ENCODE assay signal across 26 cellular contexts in genomic region chr4:144831971-144832370, GRCh38.
A peak's percentile ranks its signal among the peaks of the same experiment; 100 is the strongest.
DNase-seq lines count a peak whose midpoint lies in the region; ATAC-seq, FAIRE-seq and TF ChIP-seq lines count a peak whose summit lies in the region.
"Had no signal": no experiment of that assay in that cellular context is flagged by ENCODE, and none has a peak within 500 bp of the region (broad histone marks: within the 10 kb centered on the region; RNA-seq: fewer than 3 reads in every experiment).

No MANE protein-coding gene starts in this region.

- CTCF ChIA-PET in endothelial cell of umbilical vein (lab: Charles Lee) = interaction anchor here (1.6 kb wide), 1 partner anchor 26 kb away, joined by 5 read pairs; no protein-coding TSS in a partner anchor
- CTCF ChIA-PET in CD8-positive, alpha-beta memory T cell (lab: Charles Lee) = no interaction called here

- H3K9me3 ChIP-seq in DND-41 (ENCODE audit: insufficient read depth, low read length, severe bottlenecking) (no peaks in the 10 kb centered on the region), MM.1S (replicated peaks; ENCODE audit: insufficient read depth, low read length) (no peaks in the 10 kb centered on the region), endothelial cell of umbilical vein (replicated peaks; ENCODE audit: control insufficient read depth, insufficient read depth, low read length) (no peaks in the 10 kb centered on the region)
- H3K9me3 ChIP-seq in CD8-positive, alpha-beta memory T cell (ENCODE audit: low read length) = no peaks in the 10 kb centered on the region
- H3K9me3 ChIP-seq: adrenal gland, right lobe of liver had no signal

- H3K4me1 Mint-ChIP-seq in CD8-positive, alpha-beta memory T cell = no peaks in the 10 kb centered on the region
- H3K4me1 Mint-ChIP-seq: activated CD4-positive, alpha-beta T cell treated with anti-CD3 and anti-CD28 coated beads for 36 hours; neural progenitor cell; T-helper 17 cell had no signal

- TF ChIP-seq CTCF in DND-41 (IDR thresholded peaks at IDR 0.05; ENCODE audit: borderline replicate concordance, extremely low read depth, low read length, poor library complexity, severe bottlenecking) = no peak
- TF ChIP-seq CTCF in MM.1S (IDR thresholded peaks at IDR 0.05; ENCODE audit: low read length) = no peak
- TF ChIP-seq CTCF in endothelial cell of umbilical vein (IDR thresholded peaks at IDR 0.05; ENCODE audit: extremely low read depth in 1 of 2, insufficient read depth in 1 of 2, low read depth in 1 of 2, low read length in 2 of 2) = no peak

- FAIRE-seq in endothelial cell of umbilical vein (lab: Jason Lieb, UNC) = no peak

- H3K4me3 ChIP-seq in DND-41 (ENCODE audit: low read depth in 1 of 2, low read length in 2 of 2) (no peak overlapping the region), MM.1S (ENCODE audit: low read length) (no peak overlapping the region), endothelial cell of umbilical vein (replicated peaks in 1 of 3; ENCODE audit: insufficient read depth in 1 of 3, low read depth in 1 of 3, low read length in 3 of 3) (no peak overlapping the region)
- no peak overlapping the region for H3K4me3 ChIP-seq in CD8-positive, alpha-beta memory T cell (ENCODE audit: low read length)
- H3K4me3 ChIP-seq: adrenal gland, lung, neural progenitor cell, right lobe of liver, SK-N-MC had no signal

- no peaks in the 10 kb centered on the region for H3K9me2 ChIP-seq in MM.1S (replicated peaks; ENCODE audit: insufficient read depth, low read length)

- no peaks in the 10 kb centered on the region for H3K27me3 ChIP-seq in DND-41 (ENCODE audit: insufficient read depth, low read length, poor library complexity)
- H3K27me3 ChIP-seq in MM.1S (replicated peaks; ENCODE audit: insufficient read depth, low read length) = no peaks in the 10 kb centered on the region
- peaks cover 0 to 2% of the 10 kb centered on the region in 2 experiments for H3K27me3 ChIP-seq in endothelial cell of umbilical vein (ENCODE audit: control insufficient read depth in 2 of 2, insufficient read depth in 2 of 2, low read length in 2 of 2)
- no peaks in the 10 kb centered on the region for H3K27me3 ChIP-seq in CD8-positive, alpha-beta memory T cell (ENCODE audit: insufficient read depth, low read length, poor library complexity, severe bottlenecking)
- H3K27me3 ChIP-seq: adrenal gland, neural progenitor cell, right lobe of liver had no signal

- H3K36me3 Mint-ChIP-seq in CD8-positive, alpha-beta memory T cell = no peaks in the 10 kb centered on the region
- H3K36me3 Mint-ChIP-seq: neural progenitor cell had no signal

- no peaks in the 10 kb centered on the region for H3K9me1 ChIP-seq in endothelial cell of umbilical vein (replicated peaks; ENCODE audit: control insufficient read depth, extremely low read depth, insufficient read depth, low read length)

- no peaks in the 10 kb centered on the region for H3K36me3 ChIP-seq in DND-41 (ENCODE audit: insufficient read depth, low read length)
- H3K36me3 ChIP-seq in MM.1S (replicated peaks; ENCODE audit: insufficient read depth, low read length) = no peaks in the 10 kb centered on the region
- no peaks in the 10 kb centered on the region for H3K36me3 ChIP-seq in endothelial cell of umbilical vein (ENCODE audit: control insufficient read depth in 2 of 2, extremely low read depth in 1 of 2, insufficient read depth in 2 of 2, low read length in 2 of 2)
- no peaks in the 10 kb centered on the region for H3K36me3 ChIP-seq in CD8-positive, alpha-beta memory T cell (ENCODE audit: insufficient read depth, low read length)
- H3K36me3 ChIP-seq: adrenal gland, neural progenitor cell, right lobe of liver had no signal

- H3K9ac ChIP-seq in DND-41 (ENCODE audit: low read depth, low read length) (no peak overlapping the region), MM.1S (ENCODE audit: low read length) (no peak overlapping the region), endothelial cell of umbilical vein (replicated peaks; ENCODE audit: extremely low read depth, insufficient read depth, low read length) (no peak overlapping the region)
- H3K9ac ChIP-seq: neural progenitor cell had no signal

- no peak for TF ChIP-seq POLR2A in endothelial cell of umbilical vein (IDR thresholded peaks at IDR 0.05; ENCODE audit: low read depth, low read length)

- no peaks in the 10 kb centered on the region for H4K20me1 ChIP-seq in DND-41 (ENCODE audit: insufficient read depth, low read length)
- H4K20me1 ChIP-seq in MM.1S (ENCODE audit: insufficient read depth, low read length) = no peaks in the 10 kb centered on the region
- H4K20me1 ChIP-seq in endothelial cell of umbilical vein (replicated peaks; ENCODE audit: control insufficient read depth, extremely low read depth, insufficient read depth, low read length) = no peaks in the 10 kb centered on the region

- H3K4me1 ChIP-seq in DND-41 (ENCODE audit: insufficient read depth, low read length) = peaks cover 7% of the 10 kb centered on the region; the same call in 1 of the 2 replicates
- H3K4me1 ChIP-seq in MM.1S (ENCODE audit: low read length) = no peaks in the 10 kb centered on the region
- H3K4me1 ChIP-seq in endothelial cell of umbilical vein (ENCODE audit: control insufficient read depth, extremely low read depth, insufficient read depth, low read length) = no peaks in the 10 kb centered on the region
- no peaks in the 10 kb centered on the region for H3K4me1 ChIP-seq in CD8-positive, alpha-beta memory T cell (ENCODE audit: insufficient read depth, low read length)
- H3K4me1 ChIP-seq: adrenal gland, neural progenitor cell, right lobe of liver had no signal

- ATAC-seq in DND-41 (ENCODE audit: insufficient read depth, low read depth) (no peak), GM18907 (IDR thresholded peaks at IDR 0.05; ENCODE audit: unreplicated experiment) (no peak), HG03378 (IDR thresholded peaks at IDR 0.05; ENCODE audit: unreplicated experiment) (no peak)
- ATAC-seq: activated CD4-positive, alpha-beta T cell treated with anti-CD3 and anti-CD28 coated beads for 36 hours; right lobe of liver; T-helper 17 cell had no signal

- H3K27ac Mint-ChIP-seq in CD8-positive, alpha-beta memory T cell = no peak overlapping the region
- H3K27ac Mint-ChIP-seq: activated CD4-positive, alpha-beta T cell treated with anti-CD3 and anti-CD28 coated beads for 36 hours; dendritic cell treated with granulocyte-macrophage colony-stimulating factor and Interleukin-4, amounts not matched to agents 40 ng/mL and 50 ng/mL, for 4 days; neural progenitor cell; stimulated activated naive CD8-positive, alpha-beta T cell treated with anti-CD3 and anti-CD28 coated beads, Interleukin-15, Interleukin-2, amounts not matched to agents 100 ng/mL and 50 ng/mL, for 24 hours; T-helper 17 cell had no signal

- H2AFZ ChIP-seq in DND-41 (ENCODE audit: low read depth, low read length) = peak overlapping the region; percentile 17; the same call in 1 of the 2 replicates
- no peak overlapping the region for H2AFZ ChIP-seq in MM.1S (ENCODE audit: low read length)
- H2AFZ ChIP-seq in endothelial cell of umbilical vein (ENCODE audit: low read depth, low read length) = no peak overlapping the region
- H2AFZ ChIP-seq: neural progenitor cell had no signal

- H3K9me3 Mint-ChIP-seq in CD8-positive, alpha-beta memory T cell = peaks cover 0 to 12% (median 0%) of the 10 kb centered on the region in 5 donors
- H3K9me3 Mint-ChIP-seq: dendritic cell treated with granulocyte-macrophage colony-stimulating factor and Interleukin-4, amounts not matched to agents 40 ng/mL and 50 ng/mL, for 4 days; neural progenitor cell had no signal

- POLR2A ChIA-PET in endothelial cell of umbilical vein (lab: Charles Lee) = no interaction called here
- POLR2A ChIA-PET in CD8-positive, alpha-beta memory T cell (lab: Charles Lee) = no interaction called here

- DNase-seq in DND-41 (no peak), MM.1S (peak; percentile 58), NCI-H82 (lab: John Stamatoyannopoulos, UW) (peak; percentile 71), endothelial cell of umbilical vein (ENCODE audit: low read depth, low spot score) (peak; percentile 26)
- DNase-seq in CD8-positive, alpha-beta memory T cell = no peak
- DNase-seq in activated effector memory CD4-positive, alpha-beta T cell treated with Interleukin-2 at 50 U/mL for 16 hours = no peak
- DNase-seq: activated CD4-positive, alpha-beta T cell treated with anti-CD3 and anti-CD28 coated beads for 36 hours; activated CD8-positive, alpha-beta memory T cell treated with anti-CD3 and anti-CD28 coated beads for 24 hours; activated naive CD4-positive, alpha-beta T cell; activated T-cell treated with anti-CD3 and anti-CD28 coated beads, Interleukin-2, amount 50 U/mL, for 1 hour; adrenal gland; C1 segment of cervical spinal cord; Calu3; kidney glomerular epithelial cell; NCI-H187 treated with DMSO at 0.1 percent for 48 hours; NCI-H345; right lobe of liver; T-helper 17 cell had no signal

- H3K4me3 Mint-ChIP-seq in CD8-positive, alpha-beta memory T cell = no peak overlapping the region
- H3K4me3 Mint-ChIP-seq: activated CD4-positive, alpha-beta T cell treated with anti-CD3 and anti-CD28 coated beads for 36 hours; dendritic cell treated with granulocyte-macrophage colony-stimulating factor and Interleukin-4, amounts not matched to agents 40 ng/mL and 50 ng/mL, for 4 days; neural progenitor cell; stimulated activated naive CD8-positive, alpha-beta T cell treated with anti-CD3 and anti-CD28 coated beads, Interleukin-15, Interleukin-2, amounts not matched to agents 100 ng/mL and 50 ng/mL, for 24 hours; T-helper 17 cell had no signal

- intact Hi-C loops in endothelial cell of umbilical vein (cut with micrococcal nuclease) = no loop called here

- dilution Hi-C loops in endothelial cell of umbilical vein (cut with MboI; ENCODE audit: extremely low pct_ligation_motif_present, low sequenced_read_pairs) = no loop called here

- H3K4me2 ChIP-seq in DND-41 (ENCODE audit: insufficient read depth, low read length) (no peak overlapping the region), MM.1S (ENCODE audit: low read depth, low read length) (no peak overlapping the region), endothelial cell of umbilical vein (ENCODE audit: insufficient read depth, low read length) (no peak overlapping the region)
- H3K4me2 ChIP-seq: neural progenitor cell had no signal

- no peaks in the 10 kb centered on the region for H3K27me3 Mint-ChIP-seq in CD8-positive, alpha-beta memory T cell
- H3K27me3 Mint-ChIP-seq: activated CD4-positive, alpha-beta T cell treated with anti-CD3 and anti-CD28 coated beads for 36 hours; dendritic cell treated with granulocyte-macrophage colony-stimulating factor and Interleukin-4, amounts not matched to agents 40 ng/mL and 50 ng/mL, for 4 days; stimulated activated naive CD8-positive, alpha-beta T cell treated with anti-CD3 and anti-CD28 coated beads, Interleukin-15, Interleukin-2, amounts not matched to agents 100 ng/mL and 50 ng/mL, for 24 hours; T-helper 17 cell had no signal

- H3K79me2 ChIP-seq in DND-41 (ENCODE audit: insufficient read depth, low read length) (no peaks in the 10 kb centered on the region), MM.1S (ENCODE audit: low read length) (no peaks in the 10 kb centered on the region), endothelial cell of umbilical vein (ENCODE audit: control insufficient read depth, insufficient read depth, low read length) (no peaks in the 10 kb centered on the region)

- no peaks in the 10 kb centered on the region for H3F3A ChIP-seq in MM.1S (ENCODE audit: insufficient read depth, low read length)

- H3K27ac ChIP-seq in DND-41 (ENCODE audit: low read length) (no peak overlapping the region), MM.1S (ENCODE audit: low read length) (no peak overlapping the region), endothelial cell of umbilical vein (ENCODE audit: insufficient read depth, low read depth, low read length) (no peak overlapping the region)
- H3K27ac ChIP-seq in CD8-positive, alpha-beta memory T cell (ENCODE audit: low read depth, low read length) = no peak overlapping the region
- H3K27ac ChIP-seq: adrenal gland, neural progenitor cell, right lobe of liver, RWPE1, SK-N-MC had no signal

- no TSS peak for BruUV-seq in endothelial cell of umbilical vein (replicated peaks; lab: Mats Ljungman, UMichigan)

Comparison
In these comparisons a context has a peak if more than half of its experiments do, and no peak if none do; other contexts are left out.
1. DNase-seq: peak in MM.1S (single experiment), NCI-H82 (single experiment) and endothelial cell of umbilical vein (single experiment); none in DND-41 (single experiment), CD8-positive, alpha-beta memory T cell (0 of 5) and activated effector memory CD4-positive, alpha-beta T cell treated with Interleukin-2 at 50 U/mL for 16 hours (single experiment).